Comparison of ENCODE assay signal across 8 cellular contexts in the genomic region with DNA sequence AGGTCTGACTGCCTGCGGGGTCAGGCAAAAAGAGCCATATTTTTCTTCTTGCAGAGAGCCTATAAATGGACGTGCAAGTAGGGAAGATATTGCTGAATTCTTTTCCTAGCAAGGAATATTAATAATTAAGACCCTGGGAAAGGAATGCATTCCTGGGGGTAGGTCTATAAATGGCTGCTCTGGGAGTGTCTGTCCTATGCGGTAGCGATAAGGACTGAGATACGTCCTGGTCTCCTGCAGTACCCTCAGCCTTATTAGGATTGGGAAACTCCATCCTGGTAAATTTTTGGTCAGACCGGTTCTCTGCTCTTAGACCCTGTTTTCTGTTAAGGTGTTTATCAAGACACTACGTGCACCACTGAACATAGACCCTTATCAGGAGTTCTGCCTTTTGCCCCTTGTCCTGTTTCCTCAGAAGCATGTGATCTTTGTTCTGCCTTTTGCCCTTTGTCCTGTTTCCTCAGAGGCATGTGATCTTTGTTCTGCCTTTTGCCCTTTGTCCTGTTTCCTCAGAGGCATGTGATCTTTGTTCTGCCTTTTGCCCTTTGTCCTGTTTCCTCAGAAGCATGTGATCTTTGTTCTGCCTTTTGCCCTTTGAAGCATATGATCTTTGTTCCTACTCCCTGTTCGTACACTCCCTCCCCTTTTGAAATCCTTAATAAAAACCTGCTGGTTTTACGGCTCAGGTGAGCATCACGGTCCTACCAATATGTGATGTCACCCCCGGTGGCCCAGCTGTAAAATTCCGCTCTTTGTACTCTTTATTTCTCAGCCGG. TPM values are rescaled to one million over a fixed set of nuclear protein-coding genes. Genes with fewer than 3 reads are reported as not detected.
A peak's percentile ranks its signal among the peaks of the same experiment; 100 is the strongest.
DNase-seq lines count a peak whose midpoint lies in the region; ATAC-seq and TF ChIP-seq lines count a peak whose summit lies in the region.
"Not testable (repeated sequence)": the region's sequence is repeated elsewhere in the genome, so short reads cannot be mapped to it uniquely, and the experiment has no call there.

No MANE protein-coding gene starts in this region.

- H3K4me1 ChIP-seq in KMS-11 (ENCODE audit: low read depth, poor library complexity, severe bottlenecking) (peaks cover 21% of the 10 kb centered on the region), psoas muscle (peaks cover 23% of the 10 kb centered on the region), thoracic aorta (ENCODE audit: control insufficient read depth in 1 of 2, low read depth in 2 of 2) (peaks cover 27 to 48% of the 10 kb centered on the region in 2 donors)

- H3K4me1 Mint-ChIP-seq in CD14-positive monocyte, result peaks cover 66% of the 10 kb centered on the region
- peaks cover 55% of the 10 kb centered on the region for H3K4me1 Mint-ChIP-seq in activated CD4-positive, alpha-beta T cell treated with anti-CD3 and anti-CD28 coated beads, Interleukin-2, amount 10 ng/mL, durations not matched to agents 7 days and 5 days
- H3K4me1 Mint-ChIP-seq in activated naive CD8-positive, alpha-beta T cell treated with anti-CD3 and anti-CD28 coated beads, Interleukin-2, amount 50 U/mL, for 24 hours, result peaks cover 64% of the 10 kb centered on the region
- H3K4me1 Mint-ChIP-seq in mesothelial cell of epicardium, result peaks cover 44% of the 10 kb centered on the region

- WGBS in psoas muscle, 3 donors, result 86 to 89% (median 88%) methylated on average over 12 to 13 of the region's 13 CpGs

- CTCF ChIA-PET in activated CD4-positive, alpha-beta T cell treated with anti-CD3 and anti-CD28 coated beads, Interleukin-2, amount 10 ng/mL, durations not matched to agents 7 days and 5 days (lab: Charles Lee), result interaction anchor here (1.1 to 3.0 kb wide), 3 partner anchors 11 to 26 kb away, joined by 3 to 14 read pairs (median 5); a partner anchor contains a TSS

- ATAC-seq in activated naive CD8-positive, alpha-beta T cell treated with anti-CD3 and anti-CD28 coated beads, Interleukin-2, amount 50 U/mL, for 24 hours; psoas muscle; thoracic aorta (ENCODE audit: insufficient number of reproducible peaks, low FRiP score, low read depth): not testable (repeated sequence)

- not testable (repeated sequence) for H3K27me3 ChIP-seq in KMS-11 (ENCODE audit: insufficient read depth, low read depth); psoas muscle (ENCODE audit: insufficient read depth in 3 of 3, low read length in 2 of 3); thoracic aorta (replicated peaks; ENCODE audit: insufficient read depth)

- intact Hi-C loops in CD14-positive monocyte (cut with micrococcal nuclease), result loop anchor here in 1 of 2 donors (5.0 kb wide), 1 partner anchor 33 kb away; a partner anchor contains a TSS
- intact Hi-C loops in psoas muscle (cut with DNase I), result not testable (repeated sequence)

- not testable (repeated sequence) for H3K9ac ChIP-seq in KMS-11

- H2AFZ ChIP-seq in KMS-11 (ENCODE audit: low read depth), result not testable (repeated sequence)

- TF ChIP-seq POLR2A in erythroblast (IDR thresholded peaks at IDR 0.05; ENCODE audit: low read length), result not testable (repeated sequence)

- H3K9me3 Mint-ChIP-seq in CD14-positive monocyte; activated CD4-positive, alpha-beta T cell treated with anti-CD3 and anti-CD28 coated beads, Interleukin-2, amount 10 ng/mL, durations not matched to agents 7 days and 5 days; activated naive CD8-positive, alpha-beta T cell treated with anti-CD3 and anti-CD28 coated beads, Interleukin-2, amount 50 U/mL, for 24 hours: not testable (repeated sequence)
- peaks cover 23% of the 10 kb centered on the region for H3K9me3 Mint-ChIP-seq in mesothelial cell of epicardium

- not testable (repeated sequence) for TF ChIP-seq CTCF in CD14-positive monocyte (IDR thresholded peaks at IDR 0.05); KMS-11 (conservative IDR thresholded peaks at IDR 0.05; ENCODE audit: low read depth, low read length); mesothelial cell of epicardium (IDR thresholded peaks at IDR 0.05; ENCODE audit: unreplicated experiment); psoas muscle (IDR thresholded peaks at IDR 0.05); thoracic aorta (IDR thresholded peaks at IDR 0.05)

- H3K27ac Mint-ChIP-seq in CD14-positive monocyte (peak overlapping the region; percentile 98 to 99 (median 98)), mesothelial cell of epicardium (peak overlapping the region; percentile 61)
- H3K27ac Mint-ChIP-seq in activated CD4-positive, alpha-beta T cell treated with anti-CD3 and anti-CD28 coated beads, Interleukin-2, amount 10 ng/mL, durations not matched to agents 7 days and 5 days, result not testable (repeated sequence)
- H3K27ac Mint-ChIP-seq in activated naive CD8-positive, alpha-beta T cell treated with anti-CD3 and anti-CD28 coated beads, Interleukin-2, amount 50 U/mL, for 24 hours, result peak overlapping the region; percentile 98

- peak overlapping the region; percentile 71; the same call in 1 of the 2 replicates for H3K4me2 ChIP-seq in KMS-11

- not testable (repeated sequence) for H3K27me3 Mint-ChIP-seq in CD14-positive monocyte (ENCODE audit: low read depth in 3 of 3); activated CD4-positive, alpha-beta T cell treated with anti-CD3 and anti-CD28 coated beads, Interleukin-2, amount 10 ng/mL, durations not matched to agents 7 days and 5 days; activated naive CD8-positive, alpha-beta T cell treated with anti-CD3 and anti-CD28 coated beads, Interleukin-2, amount 50 U/mL, for 24 hours; mesothelial cell of epicardium (ENCODE audit: low read depth)

- POLR2A ChIA-PET in activated CD4-positive, alpha-beta T cell treated with anti-CD3 and anti-CD28 coated beads, Interleukin-2, amount 10 ng/mL, durations not matched to agents 7 days and 5 days (lab: Charles Lee), result interaction anchor here (1.5 kb wide), 1 partner anchor 18 kb away, joined by 4 read pairs; no protein-coding TSS in a partner anchor

- H3K27ac ChIP-seq in KMS-11, result not testable (repeated sequence)
- peak overlapping the region; percentile 95 for H3K27ac ChIP-seq in psoas muscle
- H3K27ac ChIP-seq in thoracic aorta, result peak overlapping the region; percentile 16 to 98

- H3K9me3 ChIP-seq in psoas muscle, thoracic aorta: not testable (repeated sequence)

- DNase-seq in CD14-positive monocyte (ENCODE audit: low spot score), result peak; percentile 75
- not testable (repeated sequence) for DNase-seq in activated CD4-positive, alpha-beta T cell treated with anti-CD3 and anti-CD28 coated beads, Interleukin-2, amount 10 ng/mL, durations not matched to agents 7 days and 5 days; activated naive CD8-positive, alpha-beta T cell treated with anti-CD3 and anti-CD28 coated beads, Interleukin-2, amount 50 U/mL, for 24 hours; mesothelial cell of epicardium (ENCODE audit: low spot score in 2 of 2, unreplicated experiment in 2 of 2); psoas muscle; thoracic aorta (ENCODE audit: low spot score)
- DNase-seq in erythroblast (lab: John Stamatoyannopoulos, UW), result peak; percentile 32 to 42

- H3K4me3 Mint-ChIP-seq in CD14-positive monocyte (peak overlapping the region; percentile 76 to 93), mesothelial cell of epicardium (peak overlapping the region; percentile 38)
- peak overlapping the region; percentile 54 for H3K4me3 Mint-ChIP-seq in activated CD4-positive, alpha-beta T cell treated with anti-CD3 and anti-CD28 coated beads, Interleukin-2, amount 10 ng/mL, durations not matched to agents 7 days and 5 days
- H3K4me3 Mint-ChIP-seq in activated naive CD8-positive, alpha-beta T cell treated with anti-CD3 and anti-CD28 coated beads, Interleukin-2, amount 50 U/mL, for 24 hours, result peak overlapping the region; percentile 57

- not testable (repeated sequence) for H3K36me3 ChIP-seq in KMS-11 (ENCODE audit: insufficient read depth); psoas muscle (ENCODE audit: insufficient read depth in 1 of 2, low read depth in 1 of 2)
- H3K36me3 ChIP-seq in thoracic aorta, result peaks cover 11% of the 10 kb centered on the region

- not testable (repeated sequence) for H3K4me3 ChIP-seq in KMS-11 (IDR thresholded peaks at IDR 0.05; ENCODE audit: insufficient read depth, low read depth, low read length)
- peak overlapping the region; percentile 81 for H3K4me3 ChIP-seq in psoas muscle
- peak overlapping the region; percentile 91 for H3K4me3 ChIP-seq in thoracic aorta

- peaks cover 25% of the 10 kb centered on the region; the same call in 1 of the 2 replicates for H3K79me2 ChIP-seq in KMS-11 (ENCODE audit: insufficient read depth, low read depth)

- H3K36me3 Mint-ChIP-seq in CD14-positive monocyte, result peaks cover 22% of the 10 kb centered on the region in 2 donors
- peaks cover 43% of the 10 kb centered on the region for H3K36me3 Mint-ChIP-seq in activated CD4-positive, alpha-beta T cell treated with anti-CD3 and anti-CD28 coated beads, Interleukin-2, amount 10 ng/mL, durations not matched to agents 7 days and 5 days (ENCODE audit: low read depth)
- peaks cover 22% of the 10 kb centered on the region for H3K36me3 Mint-ChIP-seq in activated naive CD8-positive, alpha-beta T cell treated with anti-CD3 and anti-CD28 coated beads, Interleukin-2, amount 50 U/mL, for 24 hours (ENCODE audit: low read depth)
- peaks cover 19% of the 10 kb centered on the region for H3K36me3 Mint-ChIP-seq in mesothelial cell of epicardium

- not testable (repeated sequence) for H4K20me1 ChIP-seq in KMS-11 (ENCODE audit: insufficient read depth)

RNA-seq across cellular contexts. Expression of a gene that starts 26.3 kb away (rescaled TPM):
- polyA plus RNA-seq in CD14-positive monocyte (100 to 1,000 TPM; 385 to 523 TPM), psoas muscle (100 to 1,000 TPM in 1 of 3 donors, 10 to 100 TPM in 2; 68.1 to 134 (median 77.8) TPM)
- total RNA-seq in activated CD4-positive, alpha-beta T cell treated with anti-CD3 and anti-CD28 coated beads, Interleukin-2, amount 10 ng/mL, durations not matched to agents 7 days and 5 days, result 100 to 1,000 TPM; 136 to 152 TPM
- total RNA-seq in mesothelial cell of epicardium (91.4 to 93.8 TPM (median 92.3 TPM) in 3 replicates), psoas muscle (10 to 100 TPM; 53.6 to 92.3 (median 70.0) TPM), thoracic aorta (100 to 1,000 TPM; 226 to 244 TPM)

RNA-seq across cellular contexts. Expression of a gene that starts 32.1 kb away (rescaled TPM):
- polyA plus RNA-seq in CD14-positive monocyte, result 1 to 10 TPM; 4.1 to 7.1 TPM
- 10 to 100 TPM; 35.6 to 36.5 TPM for total RNA-seq in activated CD4-positive, alpha-beta T cell treated with anti-CD3 and anti-CD28 coated beads, Interleukin-2, amount 10 ng/mL, durations not matched to agents 7 days and 5 days
- 48.4 to 49.8 TPM (median 48.9 TPM) in 3 replicates for total RNA-seq in mesothelial cell of epicardium
- total RNA-seq in psoas muscle, result 10 to 100 TPM; 11.0 to 14.6 (median 12.8) TPM
- 10 to 100 TPM in 1 of 3 donors, 1 to 10 TPM in 2; 6.0 to 25.6 (median 8.6) TPM for polyA plus RNA-seq in psoas muscle
- total RNA-seq in thoracic aorta, result 10 to 100 TPM; 12.2 to 19.0 TPM
